In genomic region chr6:160027931-160028330, GRCh38 we compare ENCODE assay signal across 16 cellular contexts. TPM values are rescaled to one million over a fixed set of nuclear protein-coding genes. Genes with fewer than 3 reads are reported as not detected.
DNase-seq lines count a peak whose midpoint lies in the region; ATAC-seq and TF ChIP-seq lines count a peak whose summit lies in the region.
"Had no signal": no experiment of that assay in that cellular context is flagged by ENCODE, and none has a peak within 500 bp of the region (broad histone marks: within the 10 kb centered on the region; RNA-seq: fewer than 3 reads in every experiment).

No MANE protein-coding gene starts in this region.

- no peaks in the 10 kb centered on the region for H3K9me3 Mint-ChIP-seq in activated naive CD8-positive, alpha-beta T cell treated with anti-CD3 and anti-CD28 coated beads, Interleukin-2, amount 10 ng/mL, durations not matched to agents 7 days and 5 days

- H3K27me3 ChIP-seq in cardiac muscle cell (no peaks in the 10 kb centered on the region), thymus (ENCODE audit: control insufficient read depth, insufficient read depth) (no peaks in the 10 kb centered on the region)
- H3K27me3 ChIP-seq: transverse colon had no signal

- H3K36me3 ChIP-seq in cardiac muscle cell = peaks cover 18% of the 10 kb centered on the region
- peaks cover 47% of the 10 kb centered on the region for H3K36me3 ChIP-seq in thymus (ENCODE audit: control insufficient read depth, insufficient read depth)

- H3K4me3 Mint-ChIP-seq in activated naive CD8-positive, alpha-beta T cell treated with anti-CD3 and anti-CD28 coated beads, Interleukin-2, amount 10 ng/mL, durations not matched to agents 7 days and 5 days = no peak overlapping the region

- no peak for ATAC-seq in activated naive CD8-positive, alpha-beta T cell treated with anti-CD3 and anti-CD28 coated beads, Interleukin-2, amount 10 ng/mL, durations not matched to agents 7 days and 5 days (ENCODE audit: low read depth)
- no peak for ATAC-seq in GM18867 (IDR thresholded peaks at IDR 0.05; ENCODE audit: unreplicated experiment)
- ATAC-seq: right cardiac atrium had no signal

- intact Hi-C loops in cardiac septum (cut with DNase I) = loop anchor here (5.0 kb wide), 1 partner anchor 46 kb away; no protein-coding TSS in a partner anchor

- TF ChIP-seq CTCF in cardiac muscle cell (IDR thresholded peaks at IDR 0.05; ENCODE audit: low read depth, low read length) = no peak

- H3K9me3 ChIP-seq in cardiac muscle cell (ENCODE audit: low read depth) = no peaks in the 10 kb centered on the region
- H3K9me3 ChIP-seq in thymus (ENCODE audit: control insufficient read depth) = no peaks in the 10 kb centered on the region
- H3K9me3 ChIP-seq: transverse colon had no signal

- no peak overlapping the region for H3K4me3 ChIP-seq in cardiac muscle cell
- no peak overlapping the region for H3K4me3 ChIP-seq in thymus (ENCODE audit: low read length)
- H3K4me3 ChIP-seq: PC-9, transverse colon had no signal

- POLR2A ChIA-PET in activated naive CD8-positive, alpha-beta T cell treated with anti-CD3 and anti-CD28 coated beads, Interleukin-2, amount 10 ng/mL, durations not matched to agents 7 days and 5 days (lab: Charles Lee) = no interaction called here

- H3K27ac ChIP-seq in cardiac muscle cell (peak overlapping the region; percentile 1), thymus (ENCODE audit: low read depth) (peak overlapping the region; percentile 58)
- H3K27ac ChIP-seq: HL-60, PC-9, transverse colon, WERI-Rb-1 had no signal

- H3K36me3 Mint-ChIP-seq in activated naive CD8-positive, alpha-beta T cell treated with anti-CD3 and anti-CD28 coated beads, Interleukin-2, amount 10 ng/mL, durations not matched to agents 7 days and 5 days = peaks cover 37% of the 10 kb centered on the region

- no peaks in the 10 kb centered on the region for H3K27me3 Mint-ChIP-seq in activated naive CD8-positive, alpha-beta T cell treated with anti-CD3 and anti-CD28 coated beads, Interleukin-2, amount 10 ng/mL, durations not matched to agents 7 days and 5 days

- H3K4me1 ChIP-seq in cardiac muscle cell (ENCODE audit: low read depth) (peaks cover 10% of the 10 kb centered on the region), thymus (ENCODE audit: control insufficient read depth, insufficient read depth, low read length) (peaks cover 30% of the 10 kb centered on the region)

- no peak for DNase-seq in cardiac muscle cell (ENCODE audit: low read depth in 1 of 2, low spot score in 1 of 2)
- no peak for DNase-seq in cardiac septum (ENCODE audit: low spot score)
- no peak for DNase-seq in activated naive CD8-positive, alpha-beta T cell treated with anti-CD3 and anti-CD28 coated beads, Interleukin-2, amount 10 ng/mL, durations not matched to agents 7 days and 5 days
- DNase-seq in mesenteric fat pad (ENCODE audit: low spot score) = peak; percentile 20
- DNase-seq in G401 (ENCODE audit: low spot score) = no peak
- no peak for DNase-seq in NCI-H187 (lab: John Stamatoyannopoulos, UW)
- DNase-seq: amniotic stem cell; KG1; PC-9; stimulated activated CD4-positive, alpha-beta T cell treated with anti-CD3 and anti-CD28 coated beads, Interleukin-2, amount 100 ng/mL, for 48 hours; transverse colon; WERI-Rb-1 had no signal

- in situ Hi-C loops in G401 (cut with HindIII; ENCODE audit: low sequenced_read_pairs) = no loop called here

- H3K27ac Mint-ChIP-seq in activated naive CD8-positive, alpha-beta T cell treated with anti-CD3 and anti-CD28 coated beads, Interleukin-2, amount 10 ng/mL, durations not matched to agents 7 days and 5 days = peak overlapping the region; percentile 78

- 56% methylated on average over 10 of the region's 10 CpGs for WGBS in thymus

- H3K4me1 Mint-ChIP-seq in activated naive CD8-positive, alpha-beta T cell treated with anti-CD3 and anti-CD28 coated beads, Interleukin-2, amount 10 ng/mL, durations not matched to agents 7 days and 5 days = peaks cover 13% of the 10 kb centered on the region

RNA-seq across cellular contexts. Expression of gene IGF2R, which starts 59.0 kb away (rescaled TPM):
- 32.6 and 45.4 TPM in 2 replicates for total RNA-seq in cardiac muscle cell
- polyA plus RNA-seq in cardiac muscle cell = 25.8 and 31.6 TPM in 2 replicates
- 54.6 TPM for total RNA-seq in cardiac septum
- 10 to 100 TPM; 75.0 to 77.7 TPM for total RNA-seq in activated naive CD8-positive, alpha-beta T cell treated with anti-CD3 and anti-CD28 coated beads, Interleukin-2, amount 10 ng/mL, durations not matched to agents 7 days and 5 days
- 111 TPM for total RNA-seq in mesenteric fat pad
- 16.3 TPM for polyA plus RNA-seq in thymus
- total RNA-seq in G401 (2014; rRNA removed; shearing (Covaris generic)) = 35.9 and 49.2 TPM in 2 replicates
